In the genomic region with DNA sequence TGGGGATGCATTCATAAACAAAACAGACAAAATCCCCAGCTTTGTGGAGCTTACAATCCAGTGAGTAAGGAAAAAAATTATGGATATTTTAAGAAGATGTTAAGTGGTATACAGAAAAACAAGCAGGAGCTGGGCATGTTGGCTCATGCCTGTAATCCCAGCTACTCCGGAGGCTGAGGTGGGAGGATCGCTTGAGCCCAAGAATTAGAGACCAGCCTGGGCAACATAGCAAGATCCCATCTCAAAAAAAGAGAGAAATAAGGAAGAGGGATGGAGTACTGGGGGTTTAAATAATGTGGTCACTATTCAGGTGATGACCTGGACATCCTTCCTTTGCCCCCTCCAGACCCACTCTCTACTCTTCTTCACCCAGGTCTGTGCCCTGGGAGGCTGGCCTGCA, we compare ENCODE assay signal across 2 cellular contexts.
TF ChIP-seq lines count a peak whose summit lies in the region.

No MANE protein-coding gene starts in this region.

TF ChIP-seq in HepG2, 621 proteins besides CTCF, POLR2A, EP300 and RAD21:
- TF ChIP-seq RAD51 (IDR thresholded peaks at IDR 0.05; ENCODE audit: borderline replicate concordance) = no peak
- TF ChIP-seq TP53 (CRISPR knock-in tag; conservative IDR thresholded peaks at IDR 0.05) = no peak
- no peak for TF ChIP-seq LRRFIP1 (CRISPR knock-in tag; conservative IDR thresholded peaks at IDR 0.05)
- TF ChIP-seq ZNF121 (CRISPR knock-in tag; IDR thresholded peaks at IDR 0.05) = peak; percentile 66
- TF ChIP-seq CENPT (CRISPR knock-in tag; IDR thresholded peaks at IDR 0.05; ENCODE audit: low read depth) = no peak
- no peak for TF ChIP-seq ZBTB49 (CRISPR knock-in tag; IDR thresholded peaks at IDR 0.05; ENCODE audit: borderline replicate concordance)
- TF ChIP-seq IKZF5 (CRISPR knock-in tag; IDR thresholded peaks at IDR 0.05) = no peak

TF ChIP-seq in K562, 482 proteins besides CTCF, POLR2A, EP300 and RAD21:
- no peak for TF ChIP-seq MIER1 (IDR thresholded peaks at IDR 0.05; ENCODE audit: low read depth)
- TF ChIP-seq ZNF121 (CRISPR knock-in tag; conservative IDR thresholded peaks at IDR 0.05) = peak; percentile 79
TF ChIP-seq in K562: peak in this region for 1.
